Comparison of ENCODE assay signal across 1 cellular context in genomic region chr15:74614744-74615312, GRCh38.
A peak's percentile ranks its signal among the peaks of the same experiment; 100 is the strongest.
TF ChIP-seq lines count a peak whose summit lies in the region.

No MANE protein-coding gene starts in this region.

TF ChIP-seq in K562, 482 proteins besides CTCF, POLR2A, EP300 and RAD21 (continued from another document and continues in another):
- TF ChIP-seq, protein P1, sequence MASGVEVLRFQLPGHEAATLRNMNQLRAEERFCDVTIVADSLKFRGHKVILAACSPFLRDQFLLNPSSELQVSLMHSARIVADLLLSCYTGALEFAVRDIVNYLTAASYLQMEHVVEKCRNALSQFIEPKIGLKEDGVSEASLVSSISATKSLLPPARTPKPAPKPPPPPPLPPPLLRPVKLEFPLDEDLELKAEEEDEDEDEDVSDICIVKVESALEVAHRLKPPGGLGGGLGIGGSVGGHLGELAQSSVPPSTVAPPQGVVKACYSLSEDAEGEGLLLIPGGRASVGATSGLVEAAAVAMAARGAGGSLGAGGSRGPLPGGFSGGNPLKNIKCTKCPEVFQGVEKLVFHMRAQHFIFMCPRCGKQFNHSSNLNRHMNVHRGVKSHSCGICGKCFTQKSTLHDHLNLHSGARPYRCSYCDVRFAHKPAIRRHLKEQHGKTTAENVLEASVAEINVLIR (CRISPR knock-in tag; IDR thresholded peaks at IDR 0.05), result no peak
- TF ChIP-seq TRIM24 (IDR thresholded peaks at IDR 0.05), result peak in 1 of 2 experiments; percentile 8; a peak in 1 of 4 replicates
- no peak for TF ChIP-seq MYNN (IDR thresholded peaks at IDR 0.05)
- no peak for TF ChIP-seq MYNN (CRISPR knock-in tag; IDR thresholded peaks at IDR 0.05)
- TF ChIP-seq ZBTB17 (CRISPR knock-in tag; IDR thresholded peaks at IDR 0.05), result no peak
- TF ChIP-seq, protein P2, sequence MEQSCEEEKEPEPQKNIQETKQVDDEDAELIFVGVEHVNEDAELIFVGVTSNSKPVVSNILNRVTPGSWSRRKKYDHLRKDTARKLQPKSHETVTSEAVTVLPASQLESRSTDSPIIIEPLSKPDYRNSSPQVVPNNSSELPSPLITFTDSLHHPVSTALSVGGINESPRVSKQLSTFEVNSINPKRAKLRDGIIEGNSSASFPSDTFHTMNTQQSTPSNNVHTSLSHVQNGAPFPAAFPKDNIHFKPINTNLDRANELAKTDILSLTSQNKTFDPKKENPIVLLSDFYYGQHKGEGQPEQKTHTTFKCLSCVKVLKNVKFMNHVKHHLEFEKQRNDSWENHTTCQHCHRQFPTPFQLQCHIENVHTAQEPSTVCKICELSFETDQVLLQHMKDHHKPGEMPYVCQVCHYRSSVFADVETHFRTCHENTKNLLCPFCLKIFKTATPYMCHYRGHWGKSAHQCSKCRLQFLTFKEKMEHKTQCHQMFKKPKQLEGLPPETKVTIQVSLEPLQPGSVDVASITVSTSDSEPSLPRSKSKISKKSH (CRISPR knock-in tag; IDR thresholded peaks at IDR 0.05), result no peak
- TF ChIP-seq ZNF311 (CRISPR knock-in tag; IDR thresholded peaks at IDR 0.05), result no peak
- TF ChIP-seq ZSCAN29 (IDR thresholded peaks at IDR 0.05), result no peak
- TF ChIP-seq WHSC1 (IDR thresholded peaks at IDR 0.05; ENCODE audit: low read length), result no peak
- TF ChIP-seq ZBED1 (IDR thresholded peaks at IDR 0.05), result no peak
- TF ChIP-seq, protein P3, sequence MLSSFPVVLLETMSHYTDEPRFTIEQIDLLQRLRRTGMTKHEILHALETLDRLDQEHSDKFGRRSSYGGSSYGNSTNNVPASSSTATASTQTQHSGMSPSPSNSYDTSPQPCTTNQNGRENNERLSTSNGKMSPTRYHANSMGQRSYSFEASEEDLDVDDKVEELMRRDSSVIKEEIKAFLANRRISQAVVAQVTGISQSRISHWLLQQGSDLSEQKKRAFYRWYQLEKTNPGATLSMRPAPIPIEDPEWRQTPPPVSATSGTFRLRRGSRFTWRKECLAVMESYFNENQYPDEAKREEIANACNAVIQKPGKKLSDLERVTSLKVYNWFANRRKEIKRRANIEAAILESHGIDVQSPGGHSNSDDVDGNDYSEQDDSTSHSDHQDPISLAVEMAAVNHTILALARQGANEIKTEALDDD (IDR thresholded peaks at IDR 0.05), result no peak
- TF ChIP-seq, protein P4, sequence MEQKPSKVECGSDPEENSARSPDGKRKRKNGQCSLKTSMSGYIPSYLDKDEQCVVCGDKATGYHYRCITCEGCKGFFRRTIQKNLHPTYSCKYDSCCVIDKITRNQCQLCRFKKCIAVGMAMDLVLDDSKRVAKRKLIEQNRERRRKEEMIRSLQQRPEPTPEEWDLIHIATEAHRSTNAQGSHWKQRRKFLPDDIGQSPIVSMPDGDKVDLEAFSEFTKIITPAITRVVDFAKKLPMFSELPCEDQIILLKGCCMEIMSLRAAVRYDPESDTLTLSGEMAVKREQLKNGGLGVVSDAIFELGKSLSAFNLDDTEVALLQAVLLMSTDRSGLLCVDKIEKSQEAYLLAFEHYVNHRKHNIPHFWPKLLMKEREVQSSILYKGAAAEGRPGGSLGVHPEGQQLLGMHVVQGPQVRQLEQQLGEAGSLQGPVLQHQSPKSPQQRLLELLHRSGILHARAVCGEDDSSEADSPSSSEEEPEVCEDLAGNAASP (IDR thresholded peaks at IDR 0.05), result no peak
- TF ChIP-seq NONO (IDR thresholded peaks at IDR 0.05; ENCODE audit: low read depth in 2 of 2, low read length in 1 of 2), result 0 out of 4 replicates have a peak, but pooled peaks of 1 of the 2 experiments have one; percentile 3
- TF ChIP-seq, protein P5, sequence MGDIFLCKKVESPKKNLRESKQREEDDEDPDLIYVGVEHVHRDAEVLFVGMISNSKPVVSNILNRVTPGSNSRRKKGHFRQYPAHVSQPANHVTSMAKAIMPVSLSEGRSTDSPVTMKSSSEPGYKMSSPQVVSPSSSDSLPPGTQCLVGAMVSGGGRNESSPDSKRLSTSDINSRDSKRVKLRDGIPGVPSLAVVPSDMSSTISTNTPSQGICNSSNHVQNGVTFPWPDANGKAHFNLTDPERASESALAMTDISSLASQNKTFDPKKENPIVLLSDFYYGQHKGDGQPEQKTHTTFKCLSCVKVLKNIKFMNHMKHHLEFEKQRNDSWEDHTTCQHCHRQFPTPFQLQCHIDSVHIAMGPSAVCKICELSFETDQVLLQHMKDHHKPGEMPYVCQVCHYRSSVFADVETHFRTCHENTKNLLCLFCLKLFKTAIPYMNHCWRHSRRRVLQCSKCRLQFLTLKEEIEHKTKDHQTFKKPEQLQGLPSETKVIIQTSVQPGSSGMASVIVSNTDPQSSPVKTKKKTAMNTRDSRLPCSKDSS (IDR thresholded peaks at IDR 0.05; ENCODE audit: low read depth, partially characterized antibody), result no peak
- no peak for TF ChIP-seq CAMTA2 (CRISPR knock-in tag; conservative IDR thresholded peaks at IDR 0.05)
- no peak for TF ChIP-seq ZBTB11 (CRISPR knock-in tag; IDR thresholded peaks at IDR 0.05)
- no peak for TF ChIP-seq ETV5 (CRISPR knock-in tag; IDR thresholded peaks at IDR 0.05; ENCODE audit: low read depth)
- TF ChIP-seq CREM (IDR thresholded peaks at IDR 0.05; ENCODE audit: low read depth), result peak; percentile 9; the same call in 1 of the 2 replicates
- peak; percentile 17; the same call in 1 of the 2 replicates for TF ChIP-seq HOMEZ (CRISPR knock-in tag; IDR thresholded peaks at IDR 0.05)
- TF ChIP-seq, protein P6, sequence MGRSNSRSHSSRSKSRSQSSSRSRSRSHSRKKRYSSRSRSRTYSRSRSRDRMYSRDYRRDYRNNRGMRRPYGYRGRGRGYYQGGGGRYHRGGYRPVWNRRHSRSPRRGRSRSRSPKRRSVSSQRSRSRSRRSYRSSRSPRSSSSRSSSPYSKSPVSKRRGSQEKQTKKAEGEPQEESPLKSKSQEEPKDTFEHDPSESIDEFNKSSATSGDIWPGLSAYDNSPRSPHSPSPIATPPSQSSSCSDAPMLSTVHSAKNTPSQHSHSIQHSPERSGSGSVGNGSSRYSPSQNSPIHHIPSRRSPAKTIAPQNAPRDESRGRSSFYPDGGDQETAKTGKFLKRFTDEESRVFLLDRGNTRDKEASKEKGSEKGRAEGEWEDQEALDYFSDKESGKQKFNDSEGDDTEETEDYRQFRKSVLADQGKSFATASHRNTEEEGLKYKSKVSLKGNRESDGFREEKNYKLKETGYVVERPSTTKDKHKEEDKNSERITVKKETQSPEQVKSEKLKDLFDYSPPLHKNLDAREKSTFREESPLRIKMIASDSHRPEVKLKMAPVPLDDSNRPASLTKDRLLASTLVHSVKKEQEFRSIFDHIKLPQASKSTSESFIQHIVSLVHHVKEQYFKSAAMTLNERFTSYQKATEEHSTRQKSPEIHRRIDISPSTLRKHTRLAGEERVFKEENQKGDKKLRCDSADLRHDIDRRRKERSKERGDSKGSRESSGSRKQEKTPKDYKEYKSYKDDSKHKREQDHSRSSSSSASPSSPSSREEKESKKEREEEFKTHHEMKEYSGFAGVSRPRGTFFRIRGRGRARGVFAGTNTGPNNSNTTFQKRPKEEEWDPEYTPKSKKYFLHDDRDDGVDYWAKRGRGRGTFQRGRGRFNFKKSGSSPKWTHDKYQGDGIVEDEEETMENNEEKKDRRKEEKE (IDR thresholded peaks at IDR 0.05; ENCODE audit: borderline replicate concordance in 1 of 2, control insufficient read depth in 1 of 2, low read depth in 2 of 2, low read length in 1 of 2), result 0 out of 4 replicates have a peak, but pooled peaks of 1 of the 2 experiments have one; percentile 52
- TF ChIP-seq KLF13 (tag; IDR thresholded peaks at IDR 0.05; ENCODE audit: borderline replicate concordance, low read depth), result peak; percentile 80; the same call in 1 of the 2 replicates
- TF ChIP-seq MEF2D (tag; conservative IDR thresholded peaks at IDR 0.05; ENCODE audit: low read depth), result no peak
- no peak for TF ChIP-seq ZNF253 (CRISPR knock-in tag; conservative IDR thresholded peaks at IDR 0.05)
- TF ChIP-seq TARDBP (IDR thresholded peaks at IDR 0.05), result peak; percentile 82
- no peak for TF ChIP-seq MEIS2 (IDR thresholded peaks at IDR 0.05; ENCODE audit: partially characterized antibody)
- no peak for TF ChIP-seq ZNF217 (CRISPR knock-in tag; IDR thresholded peaks at IDR 0.05)
- TF ChIP-seq E2F6 (IDR thresholded peaks at IDR 0.05; ENCODE audit: borderline replicate concordance in 1 of 2, extremely low read depth in 1 of 2, insufficient read depth in 1 of 2, insufficient read length in 1 of 2, low read depth in 1 of 2, low read length in 1 of 2, poor library complexity in 1 of 2, severe bottlenecking in 1 of 2), result peak in 1 of 2 experiments; percentile 49
- TF ChIP-seq, protein P7, sequence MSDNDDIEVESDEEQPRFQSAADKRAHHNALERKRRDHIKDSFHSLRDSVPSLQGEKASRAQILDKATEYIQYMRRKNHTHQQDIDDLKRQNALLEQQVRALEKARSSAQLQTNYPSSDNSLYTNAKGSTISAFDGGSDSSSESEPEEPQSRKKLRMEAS (CRISPR knock-in tag; IDR thresholded peaks at IDR 0.05), result no peak
- TF ChIP-seq ATF3 (IDR thresholded peaks at IDR 0.05), result no peak
- TF ChIP-seq ATF3 (CRISPR knock-in tag; conservative IDR thresholded peaks at IDR 0.05), result no peak
- TF ChIP-seq NCOR1 (IDR thresholded peaks at IDR 0.05), result no peak
- no peak for TF ChIP-seq NFATC3 (IDR thresholded peaks at IDR 0.05)
- TF ChIP-seq ETV1 (tag; conservative IDR thresholded peaks at IDR 0.05; ENCODE audit: low read depth), result peak; percentile 34; the same call in 1 of the 2 replicates
- TF ChIP-seq THAP12 (CRISPR knock-in tag; IDR thresholded peaks at IDR 0.05), result peak; percentile 63; the same call in 1 of the 2 replicates
- TF ChIP-seq ZFX (CRISPR knock-in tag; IDR thresholded peaks at IDR 0.05), result no peak
